Comparison of ENCODE assay signal across 12 cellular contexts in the genomic region with DNA sequence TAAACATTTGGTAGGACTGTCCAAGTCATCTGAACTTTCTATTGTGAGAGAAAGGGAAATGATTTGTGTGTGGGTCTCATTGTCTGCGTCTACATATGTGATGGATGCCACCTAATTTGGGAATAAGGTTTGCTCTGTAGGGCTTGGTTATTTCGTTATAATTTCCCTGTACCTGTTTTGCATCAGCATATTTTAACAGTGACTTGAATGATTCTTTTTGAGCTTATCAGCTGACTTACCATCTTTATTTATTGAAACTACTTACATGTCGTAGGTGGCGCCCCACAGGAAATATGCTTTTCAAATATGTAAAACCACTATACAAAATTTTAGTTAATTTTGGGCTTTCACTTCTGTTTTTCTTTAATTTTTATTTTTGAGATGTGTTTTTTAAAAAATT.
DNase-seq lines count a peak whose midpoint lies in the region; ATAC-seq and TF ChIP-seq lines count a peak whose summit lies in the region.
"Had no signal": no experiment of that assay in that cellular context is flagged by ENCODE, and none has a peak within 500 bp of the region (broad histone marks: within the 10 kb centered on the region; RNA-seq: fewer than 3 reads in every experiment).

No MANE protein-coding gene starts in this region.

- peaks cover 16% of the 10 kb centered on the region for H3K27me3 Mint-ChIP-seq in nephron progenitor cell (ENCODE audit: low read depth, poor library complexity)

- no peaks in the 10 kb centered on the region for H3K36me3 Mint-ChIP-seq in nephron progenitor cell (ENCODE audit: low read depth)

- no peak overlapping the region for H3K27ac Mint-ChIP-seq in nephron progenitor cell

- H3K4me3 Mint-ChIP-seq in nephron progenitor cell, result no peak overlapping the region

- intact Hi-C loops in posterior cingulate gyrus (cut with DNase I), result no loop called here

- ATAC-seq in GM18498 (IDR thresholded peaks at IDR 0.05; ENCODE audit: unreplicated experiment) (peak; percentile 66), GM19397 (IDR thresholded peaks at IDR 0.05; ENCODE audit: unreplicated experiment) (peak; percentile 56), HG02840 (IDR thresholded peaks at IDR 0.05; ENCODE audit: low FRiP score, unreplicated experiment) (peak; percentile 70)
- ATAC-seq: psoas muscle had no signal

- H3K4me1 Mint-ChIP-seq in nephron progenitor cell, result no peaks in the 10 kb centered on the region

- peak; percentile 11 for DNase-seq in MV-4-11 (lab: John Stamatoyannopoulos, UW)
- DNase-seq in HK-2 (ENCODE audit: unreplicated experiment), result no peak
- DNase-seq in nephron progenitor cell, result no peak
- DNase-seq in posterior cingulate gyrus, result no peak
- no peak for DNase-seq in NCI-H69 (lab: John Stamatoyannopoulos, UW)
- DNase-seq: dorsolateral prefrontal cortex, NCI-H1048, NCI-H524, psoas muscle had no signal

- no peak for TF ChIP-seq CTCF in nephron progenitor cell (IDR thresholded peaks at IDR 0.05)

- H3K9me3 Mint-ChIP-seq in nephron progenitor cell, result no peaks in the 10 kb centered on the region
